In the genomic region with DNA sequence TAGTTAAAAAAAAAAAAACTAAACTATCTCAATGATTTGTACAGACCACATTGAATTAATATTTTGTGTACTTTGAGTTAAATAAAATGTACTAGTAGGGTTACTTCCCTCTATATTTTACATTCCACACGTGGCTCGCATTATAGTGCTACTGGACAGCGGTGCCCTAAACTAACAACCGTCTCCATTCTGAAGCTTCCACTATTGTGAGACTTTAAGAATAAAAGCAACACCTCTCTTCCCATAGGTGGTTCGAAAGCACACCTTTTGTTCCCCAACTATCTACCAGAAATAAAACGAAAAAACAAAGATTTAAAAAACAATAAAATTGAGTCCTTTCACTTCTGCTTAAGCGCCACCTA, we compare ENCODE assay signal across 2 cellular contexts.
TF ChIP-seq lines count a peak whose summit lies in the region.

No MANE protein-coding gene starts in this region.

TF ChIP-seq in HEK293T, 16 proteins besides CTCF, POLR2A, EP300 and RAD21:
- TF ChIP-seq FOXK2 (IDR thresholded peaks at IDR 0.05) (no peak), L3MBTL2 (conservative IDR thresholded peaks at IDR 0.05) (0 out of 2 replicates have a peak, but pooled peaks have one; percentile 4)
TF ChIP-seq in HEK293T: peak in this region for 1.

TF ChIP-seq in HepG2, 621 proteins besides CTCF, POLR2A, EP300 and RAD21:
- TF ChIP-seq SNAPC2 (CRISPR knock-in tag; IDR thresholded peaks at IDR 0.05) (0 out of 2 replicates have a peak, but pooled peaks have one; percentile 37), FOXJ3 (CRISPR knock-in tag; IDR thresholded peaks at IDR 0.05; ENCODE audit: borderline replicate concordance) (no peak), MTF2 (CRISPR knock-in tag; IDR thresholded peaks at IDR 0.05; ENCODE audit: borderline replicate concordance) (peak; percentile 23; the same call in 1 of the 2 replicates), TCF7L2 (IDR thresholded peaks at IDR 0.05; ENCODE audit: low read depth, low read length) (no peak), NFATC3 (CRISPR knock-in tag; IDR thresholded peaks at IDR 0.05) (no peak), ZBTB38 (CRISPR knock-in tag; IDR thresholded peaks at IDR 0.05) (0 out of 2 replicates have a peak, but pooled peaks have one; percentile 8), BHLHE40 (IDR thresholded peaks at IDR 0.05; ENCODE audit: low read length) (no peak), ZNF589 (CRISPR knock-in tag; conservative IDR thresholded peaks at IDR 0.05) (no peak), SMAD1 (CRISPR knock-in tag; IDR thresholded peaks at IDR 0.05; ENCODE audit: borderline replicate concordance, low read depth) (no peak), ZFP62 (CRISPR knock-in tag; IDR thresholded peaks at IDR 0.05) (no peak), ZNF569 (CRISPR knock-in tag; IDR thresholded peaks at IDR 0.05; ENCODE audit: borderline replicate concordance) (no peak), KDM2A (CRISPR knock-in tag; IDR thresholded peaks at IDR 0.05; ENCODE audit: borderline replicate concordance, low read depth) (no peak), ZNF850 (CRISPR knock-in tag; conservative IDR thresholded peaks at IDR 0.05) (0 out of 2 replicates have a peak, but pooled peaks have one; percentile 30), MYC (CRISPR knock-in tag; IDR thresholded peaks at IDR 0.05; ENCODE audit: borderline replicate concordance) (no peak), ZNF670 (CRISPR knock-in tag; IDR thresholded peaks at IDR 0.05; ENCODE audit: borderline replicate concordance) (no peak), RNF2 (conservative IDR thresholded peaks at IDR 0.05; ENCODE audit: low read depth) (no peak), ZNF83 (CRISPR knock-in tag; IDR thresholded peaks at IDR 0.05; ENCODE audit: borderline replicate concordance) (no peak)
- TF ChIP-seq, protein P1, sequence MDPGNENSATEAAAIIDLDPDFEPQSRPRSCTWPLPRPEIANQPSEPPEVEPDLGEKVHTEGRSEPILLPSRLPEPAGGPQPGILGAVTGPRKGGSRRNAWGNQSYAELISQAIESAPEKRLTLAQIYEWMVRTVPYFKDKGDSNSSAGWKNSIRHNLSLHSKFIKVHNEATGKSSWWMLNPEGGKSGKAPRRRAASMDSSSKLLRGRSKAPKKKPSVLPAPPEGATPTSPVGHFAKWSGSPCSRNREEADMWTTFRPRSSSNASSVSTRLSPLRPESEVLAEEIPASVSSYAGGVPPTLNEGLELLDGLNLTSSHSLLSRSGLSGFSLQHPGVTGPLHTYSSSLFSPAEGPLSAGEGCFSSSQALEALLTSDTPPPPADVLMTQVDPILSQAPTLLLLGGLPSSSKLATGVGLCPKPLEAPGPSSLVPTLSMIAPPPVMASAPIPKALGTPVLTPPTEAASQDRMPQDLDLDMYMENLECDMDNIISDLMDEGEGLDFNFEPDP (CRISPR knock-in tag; conservative IDR thresholded peaks at IDR 0.05) = 0 out of 2 replicates have a peak, but pooled peaks have one; percentile 20
- TF ChIP-seq, protein P2, sequence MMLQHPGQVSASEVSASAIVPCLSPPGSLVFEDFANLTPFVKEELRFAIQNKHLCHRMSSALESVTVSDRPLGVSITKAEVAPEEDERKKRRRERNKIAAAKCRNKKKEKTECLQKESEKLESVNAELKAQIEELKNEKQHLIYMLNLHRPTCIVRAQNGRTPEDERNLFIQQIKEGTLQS (CRISPR knock-in tag; IDR thresholded peaks at IDR 0.05) = no peak
- TF ChIP-seq, protein P3, sequence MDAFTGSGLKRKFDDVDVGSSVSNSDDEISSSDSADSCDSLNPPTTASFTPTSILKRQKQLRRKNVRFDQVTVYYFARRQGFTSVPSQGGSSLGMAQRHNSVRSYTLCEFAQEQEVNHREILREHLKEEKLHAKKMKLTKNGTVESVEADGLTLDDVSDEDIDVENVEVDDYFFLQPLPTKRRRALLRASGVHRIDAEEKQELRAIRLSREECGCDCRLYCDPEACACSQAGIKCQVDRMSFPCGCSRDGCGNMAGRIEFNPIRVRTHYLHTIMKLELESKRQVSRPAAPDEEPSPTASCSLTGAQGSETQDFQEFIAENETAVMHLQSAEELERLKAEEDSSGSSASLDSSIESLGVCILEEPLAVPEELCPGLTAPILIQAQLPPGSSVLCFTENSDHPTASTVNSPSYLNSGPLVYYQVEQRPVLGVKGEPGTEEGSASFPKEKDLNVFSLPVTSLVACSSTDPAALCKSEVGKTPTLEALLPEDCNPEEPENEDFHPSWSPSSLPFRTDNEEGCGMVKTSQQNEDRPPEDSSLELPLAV (CRISPR knock-in tag; conservative IDR thresholded peaks at IDR 0.05; ENCODE audit: low read depth) = no peak
- TF ChIP-seq, protein P4, sequence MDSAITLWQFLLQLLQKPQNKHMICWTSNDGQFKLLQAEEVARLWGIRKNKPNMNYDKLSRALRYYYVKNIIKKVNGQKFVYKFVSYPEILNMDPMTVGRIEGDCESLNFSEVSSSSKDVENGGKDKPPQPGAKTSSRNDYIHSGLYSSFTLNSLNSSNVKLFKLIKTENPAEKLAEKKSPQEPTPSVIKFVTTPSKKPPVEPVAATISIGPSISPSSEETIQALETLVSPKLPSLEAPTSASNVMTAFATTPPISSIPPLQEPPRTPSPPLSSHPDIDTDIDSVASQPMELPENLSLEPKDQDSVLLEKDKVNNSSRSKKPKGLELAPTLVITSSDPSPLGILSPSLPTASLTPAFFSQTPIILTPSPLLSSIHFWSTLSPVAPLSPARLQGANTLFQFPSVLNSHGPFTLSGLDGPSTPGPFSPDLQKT (CRISPR knock-in tag; IDR thresholded peaks at IDR 0.05; ENCODE audit: borderline replicate concordance) = no peak
- TF ChIP-seq, protein P5, sequence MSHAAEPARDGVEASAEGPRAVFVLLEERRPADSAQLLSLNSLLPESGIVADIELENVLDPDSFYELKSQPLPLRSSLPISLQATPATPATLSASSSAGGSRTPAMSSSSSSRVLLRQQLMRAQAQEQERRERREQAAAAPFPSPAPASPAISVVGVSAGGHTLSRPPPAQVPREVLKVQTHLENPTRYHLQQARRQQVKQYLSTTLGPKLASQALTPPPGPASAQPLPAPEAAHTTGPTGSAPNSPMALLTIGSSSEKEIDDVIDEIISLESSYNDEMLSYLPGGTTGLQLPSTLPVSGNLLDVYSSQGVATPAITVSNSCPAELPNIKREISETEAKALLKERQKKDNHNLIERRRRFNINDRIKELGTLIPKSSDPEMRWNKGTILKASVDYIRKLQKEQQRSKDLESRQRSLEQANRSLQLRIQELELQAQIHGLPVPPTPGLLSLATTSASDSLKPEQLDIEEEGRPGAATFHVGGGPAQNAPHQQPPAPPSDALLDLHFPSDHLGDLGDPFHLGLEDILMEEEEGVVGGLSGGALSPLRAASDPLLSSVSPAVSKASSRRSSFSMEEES (CRISPR knock-in tag; IDR thresholded peaks at IDR 0.05) = 0 out of 2 replicates have a peak, but pooled peaks have one; percentile 0
TF ChIP-seq in HepG2: peak in this region for 6.
